8 cellular contexts compared by ENCODE assay signal in the genomic region with DNA sequence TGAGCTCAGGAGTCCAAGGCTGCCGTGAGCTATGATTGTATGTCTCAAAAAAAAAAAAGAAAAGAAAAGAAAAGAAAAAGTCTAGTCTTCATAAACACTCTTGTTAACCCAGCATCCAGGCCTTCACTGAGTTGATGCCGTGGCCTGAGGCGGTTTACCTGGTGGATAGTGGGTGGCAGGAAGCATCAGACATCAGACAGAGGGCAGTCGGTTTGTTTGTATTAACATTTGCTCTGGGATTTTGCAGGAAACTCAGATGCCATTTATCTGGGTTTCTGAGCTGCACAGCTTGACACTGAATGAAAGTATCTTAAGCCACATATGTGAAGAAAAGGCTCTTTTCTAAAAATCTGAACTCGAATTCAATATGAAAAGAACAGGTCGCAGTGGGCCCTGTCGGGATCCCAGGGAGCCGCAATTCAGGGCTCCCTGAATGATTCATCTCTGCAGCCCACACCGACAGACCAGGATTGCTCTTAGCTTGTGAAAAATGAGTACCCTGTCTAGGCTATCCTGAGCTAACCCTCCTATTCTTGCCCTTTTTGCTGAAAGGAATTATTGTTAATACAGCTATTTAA. TPM values are rescaled to one million over a fixed set of nuclear protein-coding genes. Genes with fewer than 3 reads are reported as not detected.
A peak's percentile ranks its signal among the peaks of the same experiment; 100 is the strongest.
DNase-seq lines count a peak whose midpoint lies in the region; ATAC-seq, FAIRE-seq and TF ChIP-seq lines count a peak whose summit lies in the region.

No MANE protein-coding gene starts in this region.

- H4K20me1 ChIP-seq in MM.1S (ENCODE audit: insufficient read depth, low read length): no peaks in the 10 kb centered on the region

- H3K36me3 ChIP-seq in Caco-2 (ENCODE audit: control insufficient read depth, insufficient read depth, low read length) (peaks cover 1% of the 10 kb centered on the region), MM.1S (replicated peaks; ENCODE audit: insufficient read depth, low read length) (no peaks in the 10 kb centered on the region), small intestine (ENCODE audit: control insufficient read depth in 2 of 2, insufficient read depth in 2 of 2, low read length in 2 of 2) (no peaks in the 10 kb centered on the region)

- CTCF ChIA-PET in Caco-2 (lab: Charles Lee): interaction anchor here (0.8 to 1.0 kb wide), 2 partner anchors 43 to 97 kb away, joined by 3 to 4 read pairs; partner anchors contain the start of gene TUBB3

- intact Hi-C loops in Caco-2 (cut with micrococcal nuclease; ENCODE audit: unreplicated experiment): no loop called here

- no peaks in the 10 kb centered on the region for H3K79me2 ChIP-seq in MM.1S (ENCODE audit: low read length)

- H3K4me1 Mint-ChIP-seq in Caco-2 (ENCODE audit: low read depth, unreplicated experiment) (peaks cover 26% of the 10 kb centered on the region), nephron progenitor cell (peaks cover 36% of the 10 kb centered on the region)

- H3K4me3 Mint-ChIP-seq in Caco-2 (ENCODE audit: unreplicated experiment) (peak overlapping the region; percentile 92), nephron progenitor cell (peak overlapping the region; percentile 88)

- no peak overlapping the region for H2AFZ ChIP-seq in MM.1S (ENCODE audit: low read length)

- H3K36me3 Mint-ChIP-seq in Caco-2 (ENCODE audit: insufficient read depth, unreplicated experiment) (peaks cover 46% of the 10 kb centered on the region), nephron progenitor cell (ENCODE audit: low read depth) (no peaks in the 10 kb centered on the region)

- H3F3A ChIP-seq in MM.1S (ENCODE audit: insufficient read depth, low read length): no peaks in the 10 kb centered on the region

- H3K27me3 ChIP-seq in Caco-2 (replicated peaks; ENCODE audit: control insufficient read depth, insufficient read depth, low read length): no peaks in the 10 kb centered on the region
- no peaks in the 10 kb centered on the region for H3K27me3 ChIP-seq in MM.1S (replicated peaks; ENCODE audit: insufficient read depth, low read length)
- no peaks in the 10 kb centered on the region for H3K27me3 ChIP-seq in small intestine (ENCODE audit: control insufficient read depth in 2 of 2, insufficient read depth in 2 of 2, low read length in 2 of 2)

- H3K4me2 ChIP-seq in MM.1S (ENCODE audit: low read depth, low read length): peak overlapping the region; percentile 41; the same call in 1 of the 2 replicates

- BruUV-seq in Caco-2 (replicated peaks; lab: Mats Ljungman, UMichigan): TSS peak; percentile 77

- peaks cover 34% of the 10 kb centered on the region for H3K4me1 ChIP-seq in Caco-2
- H3K4me1 ChIP-seq in MM.1S (ENCODE audit: low read length): 0 out of 2 replicates have a peak, but pooled peaks cover 5% of the 10 kb centered on the region
- peaks cover 0 to 4% of the 10 kb centered on the region in 2 donors for H3K4me1 ChIP-seq in small intestine (ENCODE audit: control insufficient read depth in 2 of 2, insufficient read depth in 1 of 2, low read depth in 1 of 2, low read length in 1 of 2)

- H3K9me3 ChIP-seq in Caco-2 (no peaks in the 10 kb centered on the region), MM.1S (replicated peaks; ENCODE audit: insufficient read depth, low read length) (no peaks in the 10 kb centered on the region), small intestine (ENCODE audit: control insufficient read depth, low read depth) (no peaks in the 10 kb centered on the region)

- no peak for ATAC-seq in HG03571 (IDR thresholded peaks at IDR 0.05; ENCODE audit: unreplicated experiment)
- no peak for ATAC-seq in GM21367 (IDR thresholded peaks at IDR 0.05; ENCODE audit: unreplicated experiment)

- H3K9me3 Mint-ChIP-seq in Caco-2 (ENCODE audit: unreplicated experiment) (no peaks in the 10 kb centered on the region), nephron progenitor cell (no peaks in the 10 kb centered on the region)

- H3K27me3 Mint-ChIP-seq in Caco-2 (ENCODE audit: insufficient read depth, unreplicated experiment): no peaks in the 10 kb centered on the region
- peaks cover 35% of the 10 kb centered on the region for H3K27me3 Mint-ChIP-seq in nephron progenitor cell (ENCODE audit: low read depth, poor library complexity)

- no peaks in the 10 kb centered on the region for H3K9me2 ChIP-seq in MM.1S (replicated peaks; ENCODE audit: insufficient read depth, low read length)

- H3K27ac Mint-ChIP-seq in Caco-2 (ENCODE audit: unreplicated experiment): peak overlapping the region; percentile 99
- no peak overlapping the region for H3K27ac Mint-ChIP-seq in nephron progenitor cell

- no peak for DNase-seq in Caco-2
- DNase-seq in MM.1S: no peak
- no peak for DNase-seq in nephron progenitor cell
- no peak for DNase-seq in stimulated activated CD4-positive, alpha-beta T cell treated with anti-CD3 and anti-CD28 coated beads, Interleukin-4, amount 100 ng/mL, for 4 hours
- DNase-seq in small intestine: no peak

- H3K4me3 ChIP-seq in Caco-2 (ENCODE audit: low read depth, low read length): peak overlapping the region; percentile 88
- peak overlapping the region; percentile 48; the same call in 1 of the 2 replicates for H3K4me3 ChIP-seq in MM.1S (ENCODE audit: low read length)
- H3K4me3 ChIP-seq in small intestine (ENCODE audit: low read depth in 1 of 2, low read length in 2 of 2): no peak overlapping the region

- no peak for TF ChIP-seq CTCF in Caco-2 (IDR thresholded peaks at IDR 0.05; ENCODE audit: insufficient read depth in 1 of 2, low read depth in 1 of 2, low read length in 1 of 2, severe bottlenecking in 1 of 2, unreplicated experiment in 1 of 2)
- no peak for TF ChIP-seq CTCF in MM.1S (IDR thresholded peaks at IDR 0.05; ENCODE audit: low read length)
- TF ChIP-seq CTCF in nephron progenitor cell (IDR thresholded peaks at IDR 0.05): no peak

- H3K27ac ChIP-seq in MM.1S (ENCODE audit: low read length) (no peak overlapping the region), cingulate gyrus (ENCODE audit: low read depth, low read length) (peak overlapping the region; percentile 54), small intestine (ENCODE audit: low read depth in 1 of 2, low read length in 1 of 2) (no peak overlapping the region)

- FAIRE-seq in small intestine (lab: Jason Lieb, UNC): no peak

- 76 to 81% (median 79%) methylated on average over 9 of the region's 9 CpGs for WGBS in small intestine, 3 donors

- POLR2A ChIA-PET in Caco-2 (lab: Charles Lee): interaction anchor here (0.5 kb wide), 1 partner anchor 128 kb away, joined by 4 read pairs; no protein-coding TSS in a partner anchor

- H3K9ac ChIP-seq in MM.1S (ENCODE audit: low read length): no peak overlapping the region; the same call in 1 of the 2 replicates

RNA-seq across cellular contexts. Expression of gene DBNDD1, which starts 1.1 kb away (rescaled TPM):
- total RNA-seq in Caco-2 (2022): 64.2 and 64.6 TPM in 2 replicates
- 1 to 10 TPM in 1 of 3 donors, under 1 TPM in 1, not detected in 1; 0.67 to 2.2 TPM for polyA plus RNA-seq in small intestine

RNA-seq across cellular contexts. Expression of gene PRDM7, which starts 56.8 kb away (rescaled TPM):
- total RNA-seq in Caco-2 (2022): not detected in 2 replicates
- not detected for polyA plus RNA-seq in small intestine

Comparison
In these comparisons a context has a peak if more than half of its experiments do, and no peak if none do; other contexts are left out.
1. H3K4me3 ChIP-seq: peak in Caco-2 (single experiment) and MM.1S (single experiment); none in small intestine (0 of 2).